ENCODE assay signal across 9 cellular contexts in genomic region chr2:35410431-35411061, GRCh38.
DNase-seq lines count a peak whose midpoint lies in the region; ATAC-seq and TF ChIP-seq lines count a peak whose summit lies in the region.
"Had no signal": no experiment of that assay in that cellular context is flagged by ENCODE, and none has a peak within 500 bp of the region (broad histone marks: within the 10 kb centered on the region; RNA-seq: fewer than 3 reads in every experiment).

No MANE protein-coding gene starts in this region.

- H3K36me3 Mint-ChIP-seq in CD4-positive, alpha-beta T cell (ENCODE audit: low read depth): no peaks in the 10 kb centered on the region

- H3K9ac ChIP-seq in NT2/D1 (ENCODE audit: insufficient read length, low read depth): no peak overlapping the region

- H3K79me2 ChIP-seq in hepatocyte: no peaks in the 10 kb centered on the region

- H4K20me1 ChIP-seq in hepatocyte (ENCODE audit: insufficient read depth, poor library complexity, severe bottlenecking): no peaks in the 10 kb centered on the region

- H3K36me3 ChIP-seq in NT2/D1 (ENCODE audit: insufficient read depth, insufficient read length, low read length): no peaks in the 10 kb centered on the region
- H3K36me3 ChIP-seq in hepatocyte (replicated peaks; ENCODE audit: insufficient read depth, low read depth): no peaks in the 10 kb centered on the region

- no peak overlapping the region for H3K4me3 ChIP-seq in NT2/D1 (ENCODE audit: insufficient read length, low read depth)
- no peak overlapping the region for H3K4me3 ChIP-seq in hepatocyte

- no peak overlapping the region for H3K27ac ChIP-seq in CD4-positive, alpha-beta T cell (ENCODE audit: low read depth, low read length)
- no peak overlapping the region for H3K27ac ChIP-seq in hepatocyte

- no peaks in the 10 kb centered on the region for H3K4me1 Mint-ChIP-seq in CD4-positive, alpha-beta T cell (ENCODE audit: low read depth)
- H3K4me1 Mint-ChIP-seq: activated B cell treated with CpG ODN at 0.5 μM for 24 hours had no signal

- ATAC-seq in CD4-positive, alpha-beta T cell (ENCODE audit: poor library complexity): no peak
- ATAC-seq in GM18519 (IDR thresholded peaks at IDR 0.05; ENCODE audit: low FRiP score, unreplicated experiment) (peak; percentile 84), HG03095 (IDR thresholded peaks at IDR 0.05; ENCODE audit: unreplicated experiment) (peak; percentile 85)

- H2AFZ ChIP-seq in hepatocyte: no peak overlapping the region

- intact Hi-C loops in CD4-positive, alpha-beta T cell (cut with DNase I, micrococcal nuclease): loop anchor here in 1 of 2 experiments (5.0 kb wide), 1 partner anchor 1313 kb away; no protein-coding TSS in a partner anchor

- no peaks in the 10 kb centered on the region for H3K9me2 ChIP-seq in hepatocyte (replicated peaks; ENCODE audit: insufficient read depth)

- 31% methylated on average over 5 of the region's 5 CpGs for WGBS in hepatocyte (ENCODE audit: low lambda C conversion rate, missing lambda C conversion rate)

- H3K9me3 ChIP-seq in CD4-positive, alpha-beta T cell (ENCODE audit: control insufficient read depth, low read length): no peaks in the 10 kb centered on the region
- H3K9me3 ChIP-seq in NT2/D1 (ENCODE audit: insufficient read depth, low read length) (no peaks in the 10 kb centered on the region), hepatocyte (ENCODE audit: low read depth) (no peaks in the 10 kb centered on the region)

- no peak overlapping the region for H3K27ac Mint-ChIP-seq in CD4-positive, alpha-beta T cell
- H3K27ac Mint-ChIP-seq: activated B cell treated with CpG ODN at 0.5 μM for 24 hours had no signal

- no peak overlapping the region for H3K4me3 Mint-ChIP-seq in CD4-positive, alpha-beta T cell
- H3K4me3 Mint-ChIP-seq: activated B cell treated with CpG ODN at 0.5 μM for 24 hours had no signal

- H3K9me3 Mint-ChIP-seq in CD4-positive, alpha-beta T cell: no peaks in the 10 kb centered on the region
- H3K9me3 Mint-ChIP-seq: activated B cell treated with CpG ODN at 0.5 μM for 24 hours had no signal

- H3K27me3 ChIP-seq in CD4-positive, alpha-beta T cell (ENCODE audit: control insufficient read depth, insufficient read depth, low read length): no peaks in the 10 kb centered on the region
- H3K27me3 ChIP-seq in NT2/D1 (ENCODE audit: insufficient read depth, insufficient read length) (no peaks in the 10 kb centered on the region), hepatocyte (no peaks in the 10 kb centered on the region)

- CTCF ChIA-PET in CD4-positive, alpha-beta T cell (lab: Charles Lee): no interaction called here

- peak in 3 of 10 experiments; percentile 2 to 26 (median 9) for DNase-seq in CD4-positive, alpha-beta T cell
- DNase-seq in NT2/D1 (ENCODE audit: low read depth, low spot score): peak; percentile 47
- peak; percentile 3 for DNase-seq in amniotic stem cell (lab: John Stamatoyannopoulos, UW)
- DNase-seq in hepatocyte (ENCODE audit: low spot score): peak; percentile 78
- DNase-seq in stimulated activated CD4-positive, alpha-beta T cell treated with anti-CD3 and anti-CD28 coated beads, Interleukin-1b, Interleukin-23, amount 100 ng/mL, for 24 hours (ENCODE audit: low read depth in 4 of 4, low spot score in 1 of 4): peak; percentile 7 to 43 (median 16)
- DNase-seq in mesenteric fat pad (ENCODE audit: low spot score): no peak
- DNase-seq: activated B cell treated with CpG ODN at 0.5 μM for 24 hours had no signal

- H3K4me2 ChIP-seq in hepatocyte: no peak overlapping the region

- no peaks in the 10 kb centered on the region for H3K4me1 ChIP-seq in NT2/D1 (ENCODE audit: insufficient read depth, insufficient read length)
- no peaks in the 10 kb centered on the region for H3K4me1 ChIP-seq in hepatocyte (ENCODE audit: insufficient read depth)

- TF ChIP-seq CTCF in CD4-positive, alpha-beta T cell (IDR thresholded peaks at IDR 0.05): peak; percentile 68
- TF ChIP-seq CTCF in hepatocyte (IDR thresholded peaks at IDR 0.05; ENCODE audit: poor library complexity): peak; percentile 89

- no peaks in the 10 kb centered on the region for H3K27me3 Mint-ChIP-seq in CD4-positive, alpha-beta T cell
- H3K27me3 Mint-ChIP-seq: activated B cell treated with CpG ODN at 0.5 μM for 24 hours had no signal

- POLR2A ChIA-PET in CD4-positive, alpha-beta T cell (lab: Charles Lee): no interaction called here
